ENCODE assay signal across 1 cellular context in genomic region chr17:49880291-49881053, GRCh38.
A peak's percentile ranks its signal among the peaks of the same experiment; 100 is the strongest.
TF ChIP-seq lines count a peak whose summit lies in the region.

No MANE protein-coding gene starts in this region.

TF ChIP-seq in K562, 482 proteins besides CTCF, POLR2A, EP300 and RAD21 (continued from another document):
- TF ChIP-seq, protein P1, sequence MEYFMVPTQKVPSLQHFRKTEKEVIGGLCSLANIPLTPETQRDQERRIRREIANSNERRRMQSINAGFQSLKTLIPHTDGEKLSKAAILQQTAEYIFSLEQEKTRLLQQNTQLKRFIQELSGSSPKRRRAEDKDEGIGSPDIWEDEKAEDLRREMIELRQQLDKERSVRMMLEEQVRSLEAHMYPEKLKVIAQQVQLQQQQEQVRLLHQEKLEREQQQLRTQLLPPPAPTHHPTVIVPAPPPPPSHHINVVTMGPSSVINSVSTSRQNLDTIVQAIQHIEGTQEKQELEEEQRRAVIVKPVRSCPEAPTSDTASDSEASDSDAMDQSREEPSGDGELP (CRISPR knock-in tag; IDR thresholded peaks at IDR 0.05; ENCODE audit: borderline replicate concordance), result peak; percentile 52
- TF ChIP-seq MECOM (CRISPR knock-in tag; IDR thresholded peaks at IDR 0.05) (no peak), MNT (conservative IDR thresholded peaks at IDR 0.05) (0 out of 4 replicates have a peak, but pooled peaks of 1 of the 2 experiments have one; percentile 15), ID3 (CRISPR knock-in tag; IDR thresholded peaks at IDR 0.05) (no peak), ID3 (tag; IDR thresholded peaks at IDR 0.05) (no peak), TBL1XR1 (IDR thresholded peaks at IDR 0.05; ENCODE audit: low read length in 2 of 2) (0 out of 4 replicates have a peak, but pooled peaks of 1 of the 2 experiments have one; percentile 12), TEAD1 (CRISPR knock-in tag; IDR thresholded peaks at IDR 0.05) (0 out of 4 replicates have a peak, but pooled peaks of 1 of the 2 experiments have one; percentile 52), NR4A1 (CRISPR knock-in tag; IDR thresholded peaks at IDR 0.05) (no peak), NR4A1 (tag; IDR thresholded peaks at IDR 0.05) (no peak), MYC (IDR thresholded peaks at IDR 0.05; ENCODE audit: low read depth, low read length) (0 out of 2 replicates have a peak, but pooled peaks have one; percentile 32), MYC (CRISPR knock-in tag; IDR thresholded peaks at IDR 0.05; ENCODE audit: borderline replicate concordance, low read depth) (no peak), ESRRA (IDR thresholded peaks at IDR 0.05; ENCODE audit: borderline replicate concordance, low read depth) (peak; percentile 25; the same call in 1 of the 2 replicates), GATA2 (CRISPR knock-in tag; IDR thresholded peaks at IDR 0.05) (no peak)
- TF ChIP-seq, protein P2, sequence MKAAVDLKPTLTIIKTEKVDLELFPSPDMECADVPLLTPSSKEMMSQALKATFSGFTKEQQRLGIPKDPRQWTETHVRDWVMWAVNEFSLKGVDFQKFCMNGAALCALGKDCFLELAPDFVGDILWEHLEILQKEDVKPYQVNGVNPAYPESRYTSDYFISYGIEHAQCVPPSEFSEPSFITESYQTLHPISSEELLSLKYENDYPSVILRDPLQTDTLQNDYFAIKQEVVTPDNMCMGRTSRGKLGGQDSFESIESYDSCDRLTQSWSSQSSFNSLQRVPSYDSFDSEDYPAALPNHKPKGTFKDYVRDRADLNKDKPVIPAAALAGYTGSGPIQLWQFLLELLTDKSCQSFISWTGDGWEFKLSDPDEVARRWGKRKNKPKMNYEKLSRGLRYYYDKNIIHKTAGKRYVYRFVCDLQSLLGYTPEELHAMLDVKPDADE (conservative IDR thresholded peaks at IDR 0.05; ENCODE audit: control insufficient read depth, low read depth, low read length), result 0 out of 2 replicates have a peak, but pooled peaks have one; percentile 34
- TF ChIP-seq, protein P3, sequence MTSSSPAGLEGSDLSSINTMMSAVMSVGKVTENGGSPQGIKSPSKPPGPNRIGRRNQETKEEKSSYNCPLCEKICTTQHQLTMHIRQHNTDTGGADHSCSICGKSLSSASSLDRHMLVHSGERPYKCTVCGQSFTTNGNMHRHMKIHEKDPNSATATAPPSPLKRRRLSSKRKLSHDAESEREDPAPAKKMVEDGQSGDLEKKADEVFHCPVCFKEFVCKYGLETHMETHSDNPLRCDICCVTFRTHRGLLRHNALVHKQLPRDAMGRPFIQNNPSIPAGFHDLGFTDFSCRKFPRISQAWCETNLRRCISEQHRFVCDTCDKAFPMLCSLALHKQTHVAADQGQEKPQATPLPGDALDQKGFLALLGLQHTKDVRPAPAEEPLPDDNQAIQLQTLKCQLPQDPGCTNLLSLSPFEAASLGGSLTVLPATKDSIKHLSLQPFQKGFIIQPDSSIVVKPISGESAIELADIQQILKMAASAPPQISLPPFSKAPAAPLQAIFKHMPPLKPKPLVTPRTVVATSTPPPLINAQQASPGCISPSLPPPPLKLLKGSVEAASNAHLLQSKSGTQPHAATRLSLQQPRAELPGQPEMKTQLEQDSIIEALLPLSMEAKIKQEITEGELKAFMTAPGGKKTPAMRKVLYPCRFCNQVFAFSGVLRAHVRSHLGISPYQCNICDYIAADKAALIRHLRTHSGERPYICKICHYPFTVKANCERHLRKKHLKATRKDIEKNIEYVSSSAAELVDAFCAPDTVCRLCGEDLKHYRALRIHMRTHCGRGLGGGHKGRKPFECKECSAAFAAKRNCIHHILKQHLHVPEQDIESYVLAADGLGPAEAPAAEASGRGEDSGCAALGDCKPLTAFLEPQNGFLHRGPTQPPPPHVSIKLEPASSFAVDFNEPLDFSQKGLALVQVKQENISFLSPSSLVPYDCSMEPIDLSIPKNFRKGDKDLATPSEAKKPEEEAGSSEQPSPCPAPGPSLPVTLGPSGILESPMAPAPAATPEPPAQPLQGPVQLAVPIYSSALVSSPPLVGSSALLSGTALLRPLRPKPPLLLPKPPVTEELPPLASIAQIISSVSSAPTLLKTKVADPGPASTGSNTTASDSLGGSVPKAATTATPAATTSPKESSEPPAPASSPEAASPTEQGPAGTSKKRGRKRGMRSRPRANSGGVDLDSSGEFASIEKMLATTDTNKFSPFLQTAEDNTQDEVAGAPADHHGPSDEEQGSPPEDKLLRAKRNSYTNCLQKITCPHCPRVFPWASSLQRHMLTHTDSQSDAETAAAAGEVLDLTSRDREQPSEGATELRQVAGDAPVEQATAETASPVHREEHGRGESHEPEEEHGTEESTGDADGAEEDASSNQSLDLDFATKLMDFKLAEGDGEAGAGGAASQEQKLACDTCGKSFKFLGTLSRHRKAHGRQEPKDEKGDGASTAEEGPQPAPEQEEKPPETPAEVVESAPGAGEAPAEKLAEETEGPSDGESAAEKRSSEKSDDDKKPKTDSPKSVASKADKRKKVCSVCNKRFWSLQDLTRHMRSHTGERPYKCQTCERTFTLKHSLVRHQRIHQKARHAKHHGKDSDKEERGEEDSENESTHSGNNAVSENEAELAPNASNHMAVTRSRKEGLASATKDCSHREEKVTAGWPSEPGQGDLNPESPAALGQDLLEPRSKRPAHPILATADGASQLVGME (CRISPR knock-in tag; IDR thresholded peaks at IDR 0.05), result no peak
